23 cellular contexts compared by ENCODE assay signal in the genomic region with DNA sequence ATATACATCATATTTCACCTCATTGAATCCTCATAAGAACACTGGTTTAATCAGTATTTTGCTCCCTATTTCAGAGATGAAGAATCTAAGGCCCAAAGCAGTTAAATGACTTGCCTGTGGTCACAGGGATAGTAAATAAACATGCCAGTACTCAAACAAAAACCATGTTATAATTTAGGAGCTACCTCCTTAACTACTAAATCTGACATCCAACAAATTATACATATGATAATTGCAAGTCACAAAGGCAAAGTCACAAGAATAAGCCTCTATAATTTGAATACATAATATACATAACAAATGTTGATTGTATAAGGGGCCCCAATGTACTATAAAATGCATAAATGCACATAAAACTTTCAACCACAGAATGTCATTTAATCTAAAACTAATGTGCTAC.
DNase-seq lines count a peak whose midpoint lies in the region; TF ChIP-seq lines count a peak whose summit lies in the region.
"Had no signal": no experiment of that assay in that cellular context is flagged by ENCODE, and none has a peak within 500 bp of the region (broad histone marks: within the 10 kb centered on the region; RNA-seq: fewer than 3 reads in every experiment).

No MANE protein-coding gene starts in this region.

- H3K9ac ChIP-seq in mesenchymal stem cell (ENCODE audit: low read length) (no peak overlapping the region), endodermal cell (ENCODE audit: extremely low read depth, low read length, poor library complexity, severe bottlenecking) (no peak overlapping the region)
- H3K9ac ChIP-seq: BLaER1 had no signal

- H3K36me3 Mint-ChIP-seq in endodermal cell (ENCODE audit: low read depth) = no peaks in the 10 kb centered on the region

- no peak overlapping the region for H3K4me3 Mint-ChIP-seq in endodermal cell
- H3K4me3 Mint-ChIP-seq: CD14-positive monocyte; CD4-positive, alpha-beta memory T cell; CD4-positive, CD25-positive, alpha-beta regulatory T cell; CD8-positive, alpha-beta memory T cell had no signal

- H3K79me1 ChIP-seq in mesenchymal stem cell (replicated peaks; ENCODE audit: low read length, poor library complexity, severe bottlenecking) = no peaks in the 10 kb centered on the region

- DNase-seq in NCI-H69 (lab: John Stamatoyannopoulos, UW) = peak; percentile 8
- no peak for DNase-seq in dorsolateral prefrontal cortex
- DNase-seq in mesenchymal stem cell = no peak
- no peak for DNase-seq in endodermal cell
- DNase-seq: 8988T; ACHN; BE2C; C1 segment of cervical spinal cord; CD4-positive, alpha-beta memory T cell; CD4-positive, CD25-positive, alpha-beta regulatory T cell; CD8-positive, alpha-beta memory T cell; COR-L47; DMS 273 treated with DMSO at 0.1 percent for 48 hours; DMS153; DMS53; DMS79; DND-41; EL; GDM1 had no signal

- no peak overlapping the region for H2BK15ac ChIP-seq in mesenchymal stem cell (ENCODE audit: low read depth, poor library complexity, severe bottlenecking)

- H3K9me3 Mint-ChIP-seq in endodermal cell = no peaks in the 10 kb centered on the region
- H3K9me3 Mint-ChIP-seq: CD14-positive monocyte; CD4-positive, alpha-beta memory T cell; CD8-positive, alpha-beta memory T cell had no signal

- H3K4me1 ChIP-seq in mesenchymal stem cell (ENCODE audit: control insufficient read depth, insufficient read depth, low read depth, low read length) = no peaks in the 10 kb centered on the region
- H3K4me1 ChIP-seq in endodermal cell (ENCODE audit: control insufficient read depth, insufficient read depth, low read length) = no peaks in the 10 kb centered on the region
- H3K4me1 ChIP-seq: BE2C had no signal

- no peak overlapping the region for H2BK12ac ChIP-seq in mesenchymal stem cell (ENCODE audit: low read length in 2 of 2)

- peak overlapping the region; percentile 35 for H3K27ac ChIP-seq in 22Rv1
- H3K27ac ChIP-seq in dorsolateral prefrontal cortex = peak overlapping the region in 32 of 59 donors; percentile 1 to 74 (median 44)
- H3K27ac ChIP-seq in mesenchymal stem cell (ENCODE audit: low read length, poor library complexity, severe bottlenecking) = no peak overlapping the region
- H3K27ac ChIP-seq in endodermal cell (ENCODE audit: low read depth, low read length) = no peak overlapping the region
- H3K27ac ChIP-seq: BLaER1 had no signal

- H4K91ac ChIP-seq in mesenchymal stem cell (ENCODE audit: low read length) = no peak overlapping the region

- no peak overlapping the region for H2BK120ac ChIP-seq in mesenchymal stem cell (ENCODE audit: low read depth, low read length)

- peaks cover 32% of the 10 kb centered on the region for H3K4me1 Mint-ChIP-seq in endodermal cell
- H3K4me1 Mint-ChIP-seq: CD8-positive, alpha-beta memory T cell had no signal

- H3K27ac Mint-ChIP-seq in endodermal cell = no peak overlapping the region
- H3K27ac Mint-ChIP-seq: CD4-positive, alpha-beta memory T cell; CD4-positive, CD25-positive, alpha-beta regulatory T cell; CD8-positive, alpha-beta memory T cell had no signal

- H2AFZ ChIP-seq in mesenchymal stem cell (ENCODE audit: low read depth, low read length) = no peak overlapping the region

- no peak overlapping the region for H3K14ac ChIP-seq in mesenchymal stem cell (ENCODE audit: low read length in 2 of 2)

- intact Hi-C loops in dorsolateral prefrontal cortex (cut with DNase I) = no loop called here

- no peak overlapping the region for H2BK5ac ChIP-seq in mesenchymal stem cell (ENCODE audit: low read depth, low read length, poor library complexity, severe bottlenecking)

- H4K8ac ChIP-seq in mesenchymal stem cell (ENCODE audit: low read length) = no peak overlapping the region

- no peak overlapping the region for H3K18ac ChIP-seq in mesenchymal stem cell (ENCODE audit: low read depth in 1 of 2, low read length in 2 of 2)

- H3K4me3 ChIP-seq in dorsolateral prefrontal cortex (no peak overlapping the region), mesenchymal stem cell (ENCODE audit: insufficient read depth in 1 of 2, low read depth in 1 of 2, low read length in 2 of 2) (no peak overlapping the region), endodermal cell (ENCODE audit: low read length) (no peak overlapping the region)
- H3K4me3 ChIP-seq: BLaER1, GM12878 had no signal

- H3K27me3 Mint-ChIP-seq in endodermal cell (ENCODE audit: insufficient read depth) = no peaks in the 10 kb centered on the region
- H3K27me3 Mint-ChIP-seq: CD4-positive, alpha-beta memory T cell; CD4-positive, CD25-positive, alpha-beta regulatory T cell; CD8-positive, alpha-beta memory T cell had no signal

- H2AK5ac ChIP-seq in mesenchymal stem cell (ENCODE audit: low read length, severe bottlenecking) = no peak overlapping the region

- TF ChIP-seq CTCF in 22Rv1 (IDR thresholded peaks at IDR 0.05) (no peak), dorsolateral prefrontal cortex (IDR thresholded peaks at IDR 0.05 in 54 of 56, conservative IDR thresholded peaks at IDR 0.05 in 2 of 56; ENCODE audit: low read depth in 1 of 56, partially characterized antibody in 56 of 56) (no peak), endodermal cell (conservative IDR thresholded peaks at IDR 0.05) (no peak)

- H3K23ac ChIP-seq in mesenchymal stem cell (ENCODE audit: low read length in 2 of 2) = no peak overlapping the region

- peaks cover 0 to 3% of the 10 kb centered on the region in 2 experiments for H3K36me3 ChIP-seq in mesenchymal stem cell (ENCODE audit: control insufficient read depth in 1 of 2, insufficient read depth in 2 of 2, low read depth in 1 of 2, low read length in 2 of 2)
- H3K36me3 ChIP-seq in endodermal cell (ENCODE audit: control insufficient read depth, insufficient read depth, low read length) = no peaks in the 10 kb centered on the region
- H3K36me3 ChIP-seq: BE2C had no signal

- no peak overlapping the region for H3K4ac ChIP-seq in mesenchymal stem cell (ENCODE audit: low read depth in 1 of 2, low read length in 2 of 2)

- H3K4me2 ChIP-seq in mesenchymal stem cell (ENCODE audit: low read length, poor library complexity, severe bottlenecking) = no peak overlapping the region
- H3K4me2 ChIP-seq: BLaER1 had no signal

- H3K27me3 ChIP-seq in dorsolateral prefrontal cortex = no peaks in the 10 kb centered on the region
- H3K27me3 ChIP-seq in mesenchymal stem cell (ENCODE audit: control insufficient read depth in 1 of 2, insufficient read depth in 1 of 2, low read length in 2 of 2) = no peaks in the 10 kb centered on the region
- H3K27me3 ChIP-seq in endodermal cell (ENCODE audit: control insufficient read depth, insufficient read depth, low read length, poor library complexity, severe bottlenecking) = no peaks in the 10 kb centered on the region
- H3K27me3 ChIP-seq: BE2C, BLaER1 had no signal

- no peaks in the 10 kb centered on the region for H3K9me3 ChIP-seq in mesenchymal stem cell (ENCODE audit: control insufficient read depth, low read length)
- no peaks in the 10 kb centered on the region for H3K9me3 ChIP-seq in endodermal cell (ENCODE audit: control insufficient read depth, low read length)
- H3K9me3 ChIP-seq: BE2C, BLaER1 had no signal

Comparison
In these comparisons a context has a peak if more than half of its experiments do, and no peak if none do; other contexts are left out.
1. H3K27ac ChIP-seq: peak in 22Rv1 (single experiment) and dorsolateral prefrontal cortex (32 of 59); none in mesenchymal stem cell (single experiment) and endodermal cell (single experiment).